8 cellular contexts compared by ENCODE assay signal in genomic region chr16:25031441-25032307, GRCh38. TPM values are rescaled to one million over a fixed set of nuclear protein-coding genes. Genes with fewer than 3 reads are reported as not detected.
DNase-seq lines count a peak whose midpoint lies in the region; ATAC-seq and TF ChIP-seq lines count a peak whose summit lies in the region.

No MANE protein-coding gene starts in this region.

- H3K4me3 ChIP-seq in AG04450 (ENCODE audit: low read depth, low read length), result peak overlapping the region; percentile 98

- H3K27ac ChIP-seq in AG04450 (ENCODE audit: low read depth, low read length), result no peak overlapping the region
- peak overlapping the region; percentile 52 for H3K27ac ChIP-seq in caudate nucleus (ENCODE audit: low read depth, low read length)

- peak; percentile 87 for DNase-seq in AG04450 (ENCODE audit: low read depth, low spot score)
- DNase-seq in NCI-H2227 (lab: John Stamatoyannopoulos, UW; ENCODE audit: unreplicated experiment), result peak; percentile 97
- DNase-seq in WTC11 (ENCODE audit: low spot score), result peak; percentile 87
- DNase-seq in caudate nucleus (lab: John Stamatoyannopoulos, UW), result peak; percentile 51 to 99 (median 93)
- peak; percentile 98 for DNase-seq in inferior parietal cortex (ENCODE audit: extremely low spot score)
- peak; percentile 89 for DNase-seq in smooth muscle cell of the brain vasculature (ENCODE audit: low read depth, low spot score)

- H3K27ac Mint-ChIP-seq in WTC11, result peak overlapping the region; percentile 89

- ATAC-seq in GM18909 (IDR thresholded peaks at IDR 0.05; ENCODE audit: poor library complexity, unreplicated experiment) (peak; percentile 98), HG03159 (IDR thresholded peaks at IDR 0.05; ENCODE audit: unreplicated experiment) (peak; percentile 95), WTC11 (peak; percentile 100)

- H3K4me3 Mint-ChIP-seq in WTC11, result peak overlapping the region; percentile 95

- POLR2A ChIA-PET in AG04450 (lab: Yijun Ruan, JAX), result no interaction called here
- POLR2A ChIA-PET in WTC11 (lab: Charles Lee), result interaction anchor here (0.9 kb wide), 1 partner anchor 16 kb away, joined by 3 read pairs; no protein-coding TSS in a partner anchor

- CTCF ChIA-PET in AG04450 (lab: Charles Lee) (interaction anchor here (0.9 to 2.6 kb wide), 2 partner anchors 194 to 197 kb away, joined by 3 to 6 read pairs; no protein-coding TSS in a partner anchor), WTC11 (lab: Charles Lee) (interaction anchor here (0.8 to 1.5 kb wide), 2 partner anchors 16 to 194 kb away, joined by 3 to 6 read pairs; partner anchors contain the start of gene ARHGAP17)

- TF ChIP-seq CTCF in AG04450 (IDR thresholded peaks at IDR 0.05; ENCODE audit: low read depth, low read length), result no peak
- no peak for TF ChIP-seq CTCF in WTC11 (IDR thresholded peaks at IDR 0.05)

- H3K9me3 ChIP-seq in AG04450 (ENCODE audit: control insufficient read depth, insufficient read depth, low read length), result peaks cover 2% of the 10 kb centered on the region; the same call in 1 of the 2 replicates

- no peaks in the 10 kb centered on the region for H3K9me3 Mint-ChIP-seq in WTC11

- H3K27me3 ChIP-seq in AG04450 (ENCODE audit: control insufficient read depth, insufficient read depth, low read length), result no peaks in the 10 kb centered on the region

- H3K36me3 Mint-ChIP-seq in WTC11, result no peaks in the 10 kb centered on the region

- H3K4me1 Mint-ChIP-seq in WTC11, result peaks cover 12% of the 10 kb centered on the region

- H3K27me3 Mint-ChIP-seq in WTC11 (ENCODE audit: low read depth), result peaks cover 17% of the 10 kb centered on the region

TF ChIP-seq in WTC11, 78 proteins besides CTCF, POLR2A, EP300 and RAD21:
- 0 out of 2 replicates have a peak, but pooled peaks have one; percentile 35 for TF ChIP-seq ZNF232 (CRISPR knock-in tag; IDR thresholded peaks at IDR 0.05)
- TF ChIP-seq ETV6 (CRISPR knock-in tag; IDR thresholded peaks at IDR 0.05), result peak; percentile 51; the same call in 1 of the 2 replicates
- no peak for TF ChIP-seq E2F1 (CRISPR knock-in tag; IDR thresholded peaks at IDR 0.05)
- no peak for TF ChIP-seq ATF2 (CRISPR knock-in tag; IDR thresholded peaks at IDR 0.05; ENCODE audit: borderline replicate concordance, low read depth)
- peak; percentile 59; the same call in 1 of the 2 replicates for TF ChIP-seq FOXP1 (CRISPR knock-in tag; IDR thresholded peaks at IDR 0.05; ENCODE audit: borderline replicate concordance)
- no peak for TF ChIP-seq ZNF317 (CRISPR knock-in tag; IDR thresholded peaks at IDR 0.05; ENCODE audit: borderline replicate concordance, low read depth)
- TF ChIP-seq HMGXB4 (CRISPR knock-in tag; IDR thresholded peaks at IDR 0.05), result 0 out of 2 replicates have a peak, but pooled peaks have one; percentile 33
- TF ChIP-seq ARID4B (CRISPR knock-in tag; IDR thresholded peaks at IDR 0.05; ENCODE audit: borderline replicate concordance), result peak; percentile 58; the same call in 1 of the 2 replicates
- 0 out of 2 replicates have a peak, but pooled peaks have one; percentile 30 for TF ChIP-seq SP1 (CRISPR knock-in tag; conservative IDR thresholded peaks at IDR 0.05)
- peak; percentile 67 for TF ChIP-seq NFE2L1 (CRISPR knock-in tag; IDR thresholded peaks at IDR 0.05)
- peak; percentile 69 for TF ChIP-seq GABPB1 (CRISPR knock-in tag; IDR thresholded peaks at IDR 0.05)
- peak; percentile 74; the same call in 1 of the 2 replicates for TF ChIP-seq TEAD1 (CRISPR knock-in tag; IDR thresholded peaks at IDR 0.05)
- peak; percentile 64 for TF ChIP-seq NFYB (CRISPR knock-in tag; conservative IDR thresholded peaks at IDR 0.05; ENCODE audit: low read depth)
- peak; percentile 61 for TF ChIP-seq FOXK1 (CRISPR knock-in tag; IDR thresholded peaks at IDR 0.05)
- 0 out of 2 replicates have a peak, but pooled peaks have one; percentile 45 for TF ChIP-seq MYBL2 (CRISPR knock-in tag; IDR thresholded peaks at IDR 0.05)
- peak; percentile 74; the same call in 1 of the 2 replicates for TF ChIP-seq MAX (CRISPR knock-in tag; IDR thresholded peaks at IDR 0.05)
- TF ChIP-seq USF1 (CRISPR knock-in tag; IDR thresholded peaks at IDR 0.05), result no peak

RNA-seq across cellular contexts. Expression of gene ARHGAP17, which starts 16.5 kb away (rescaled TPM):
- 53.7 and 65.9 TPM in 2 replicates for polyA plus RNA-seq in AG04450 (2011; rRNA removed)
- 66.7 and 69.8 TPM in 2 replicates for polyA minus RNA-seq in AG04450 (2011; rRNA and poly(A)+ RNA removed)
- total RNA-seq in WTC11 (2021), result 69.9 to 84.5 TPM (median 78.9 TPM) in 3 replicates
